Comparison of ENCODE assay signal across 9 cellular contexts in genomic region chr18:76588591-76589303, GRCh38.
DNase-seq lines count a peak whose midpoint lies in the region; ATAC-seq and FAIRE-seq lines count a peak whose summit lies in the region.
"Had no signal": no experiment of that assay in that cellular context is flagged by ENCODE, and none has a peak within 500 bp of the region (broad histone marks: within the 10 kb centered on the region; RNA-seq: fewer than 3 reads in every experiment).

No MANE protein-coding gene starts in this region.

- H3K4me3 ChIP-seq in HAP-1 = peak overlapping the region; percentile 3
- peak overlapping the region; percentile 44 for H3K4me3 ChIP-seq in skeletal muscle satellite cell (ENCODE audit: low read length)
- no peak overlapping the region for H3K4me3 ChIP-seq in MG63

- H3K9me3 ChIP-seq in HAP-1 (no peaks in the 10 kb centered on the region), skeletal muscle satellite cell (replicated peaks; ENCODE audit: low read length) (no peaks in the 10 kb centered on the region), MG63 (no peaks in the 10 kb centered on the region)

- peak overlapping the region; percentile 73 for H3K4me2 ChIP-seq in skeletal muscle satellite cell (ENCODE audit: low read length)

- H3K27me3 ChIP-seq in HAP-1 (ENCODE audit: low read depth) (no peaks in the 10 kb centered on the region), skeletal muscle satellite cell (ENCODE audit: control insufficient read depth, insufficient read depth, low read length) (peaks cover 36% of the 10 kb centered on the region), MG63 (0 out of 2 replicates have a peak, but pooled peaks cover 2% of the 10 kb centered on the region)

- H3K4me1 ChIP-seq in HAP-1 (peaks cover 16% of the 10 kb centered on the region), skeletal muscle satellite cell (ENCODE audit: control insufficient read depth, insufficient read depth, low read length) (no peaks in the 10 kb centered on the region)

- no peak overlapping the region for H3K9ac ChIP-seq in skeletal muscle satellite cell (ENCODE audit: low read depth, low read length)

- in situ Hi-C loops in HAP-1 (cut with MboI; ENCODE audit: low sequenced_read_pairs) = no loop called here

- peak; percentile 29 to 69 for DNase-seq in HAP-1 (ENCODE audit: low spot score in 2 of 2)
- DNase-seq in amniotic epithelial cell (ENCODE audit: low read depth) = peak; percentile 30
- DNase-seq in MG63 = no peak
- DNase-seq in stimulated activated naive CD4-positive, alpha-beta T cell (lab: John Stamatoyannopoulos, UW) = no peak
- DNase-seq in GM19239 (ENCODE audit: insufficient read length, low spot score) = no peak
- DNase-seq: cerebellar nuclear complex had no signal

- H3K36me3 ChIP-seq in HAP-1 (replicated peaks) (no peaks in the 10 kb centered on the region), skeletal muscle satellite cell (ENCODE audit: insufficient read depth, low read length) (no peaks in the 10 kb centered on the region), MG63 (no peaks in the 10 kb centered on the region)

- no peak for ATAC-seq in HG03432 (IDR thresholded peaks at IDR 0.05; ENCODE audit: unreplicated experiment)

- peak; percentile 49 for FAIRE-seq in islet of Langerhans (lab: Jason Lieb, UNC)
- FAIRE-seq in GM19239 (lab: Jason Lieb, UNC) = no peak

Comparison
In these comparisons a context has a peak if more than half of its experiments do, and no peak if none do; other contexts are left out.
1. DNase-seq: peak in HAP-1 (2 of 2) and amniotic epithelial cell (single experiment); none in MG63 (single experiment), stimulated activated naive CD4-positive, alpha-beta T cell (0 of 6) and GM19239 (single experiment).